ENCODE assay signal across 30 cellular contexts in the genomic region with DNA sequence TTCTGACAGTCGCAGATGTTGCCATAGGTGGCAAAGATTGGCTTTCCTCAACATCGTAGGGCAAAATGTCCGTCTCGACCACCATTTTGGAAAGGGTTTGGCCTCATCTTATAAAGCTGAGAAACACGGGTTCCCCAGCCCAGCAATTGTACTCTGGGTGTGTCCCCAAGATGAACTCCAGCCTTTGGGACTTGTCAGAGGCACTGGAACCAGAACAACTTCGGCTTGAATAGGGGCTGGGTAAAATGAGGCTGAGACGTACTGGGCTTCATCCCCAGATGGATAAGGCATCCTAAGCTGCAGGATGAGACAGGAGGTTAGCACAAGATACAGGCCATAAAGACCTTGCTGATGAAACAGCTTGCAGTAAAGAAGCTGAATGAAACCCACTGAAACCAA.
"Had no signal": no experiment of that assay in that cellular context is flagged by ENCODE, and none has a peak within 500 bp of the region (broad histone marks: within the 10 kb centered on the region; RNA-seq: fewer than 3 reads in every experiment).

No MANE protein-coding gene starts in this region.

- H3K4me3 ChIP-seq: ascending aorta, cardiac muscle cell had no signal

- ATAC-seq: activated CD8-positive, alpha-beta memory T cell treated with anti-CD3 and anti-CD28 coated beads, Interleukin-2, amount 10 ng/mL, durations not matched to agents 7 days and 5 days; activated CD8-positive, alpha-beta T cell treated with anti-CD3 and anti-CD28 coated beads, Interleukin-2, amount 10 ng/mL, durations not matched to agents 7 days and 5 days; activated naive CD8-positive, alpha-beta T cell treated with anti-CD3 and anti-CD28 coated beads, Interleukin-2, amount 50 U/mL, for 24 hours had no signal

- H3K36me3 ChIP-seq: ascending aorta, cardiac muscle cell, WERI-Rb-1 had no signal

- H3K27ac ChIP-seq: ascending aorta, cardiac muscle cell, WERI-Rb-1 had no signal

- DNase-seq: activated B cell treated with CpG ODN at 0.5 μM for 24 hours; activated CD4-positive, alpha-beta memory T cell treated with anti-CD3 and anti-CD28 coated beads for 36 hours; activated CD4-positive, alpha-beta T cell treated with anti-CD3 and anti-CD28 coated beads for 4 hours; activated CD4-positive, alpha-beta T cell treated with anti-CD3 and anti-CD28 coated beads, Interleukin-2, amount 10 ng/mL, durations not matched to agents 24 days and 14 days; activated CD4-positive, alpha-beta T cell treated with anti-CD3 and anti-CD28 coated beads, Interleukin-2, amount 50 U/mL, for 1 hour; activated CD4-positive, alpha-beta T cell treated with anti-CD3 and anti-CD28 coated beads, Interleukin-2, amount 50 U/mL, for 4 hours; activated CD4-positive, CD25-positive, alpha-beta regulatory T cell treated with anti-CD3 and anti-CD28 coated beads, Interleukin-2, amount 50 U/mL, for 72 hours; activated CD8-positive, alpha-beta memory T cell treated with anti-CD3 and anti-CD28 coated beads for 24 hours; activated CD8-positive, alpha-beta memory T cell treated with anti-CD3 and anti-CD28 coated beads, Interleukin-2, amount 10 ng/mL, durations not matched to agents 7 days and 5 days; activated CD8-positive, alpha-beta memory T cell treated with anti-CD3 and anti-CD28 coated beads, Interleukin-2, amount 50 U/mL, for 48 hours; activated CD8-positive, alpha-beta T cell treated with anti-CD3 and anti-CD28 coated beads, Interleukin-2, amount 10 ng/mL, durations not matched to agents 7 days and 5 days; activated gamma-delta T cell; activated naive CD4-positive, alpha-beta T cell treated with anti-CD3 and anti-CD28 coated beads, Interleukin-2, amount 10 ng/mL, durations not matched to agents 7 days and 5 days; activated naive CD4-positive, alpha-beta T cell treated with Interleukin-2 at 50 U/mL for 16 hours; activated naive CD8-positive, alpha-beta T cell treated with anti-CD3 and anti-CD28 coated beads, Interleukin-2, amount 10 ng/mL, durations not matched to agents 7 days and 5 days; activated naive CD8-positive, alpha-beta T cell treated with anti-CD3 and anti-CD28 coated beads, Interleukin-2, amount 50 U/mL, for 24 hours; activated T-cell treated with anti-CD3 and anti-CD28 coated beads, Interleukin-2, amount 50 U/mL, for 24 hours; activated T-cell treated with anti-CD3 and anti-CD28 coated beads, Interleukin-2, amount 50 U/mL, for 48 hours; amygdala; anterior cingulate cortex; caudate nucleus; cerebellar nuclear complex; T-helper 1 cell; T-helper 2 cell; T-helper 9 cell; WERI-Rb-1 had no signal

- H3K27me3 ChIP-seq: ascending aorta, cardiac muscle cell had no signal

- H3K4me1 ChIP-seq: ascending aorta had no signal

- FAIRE-seq: bronchial epithelial cell, TTC549 had no signal
